Comparison of ENCODE assay signal across 8 cellular contexts in the genomic region with DNA sequence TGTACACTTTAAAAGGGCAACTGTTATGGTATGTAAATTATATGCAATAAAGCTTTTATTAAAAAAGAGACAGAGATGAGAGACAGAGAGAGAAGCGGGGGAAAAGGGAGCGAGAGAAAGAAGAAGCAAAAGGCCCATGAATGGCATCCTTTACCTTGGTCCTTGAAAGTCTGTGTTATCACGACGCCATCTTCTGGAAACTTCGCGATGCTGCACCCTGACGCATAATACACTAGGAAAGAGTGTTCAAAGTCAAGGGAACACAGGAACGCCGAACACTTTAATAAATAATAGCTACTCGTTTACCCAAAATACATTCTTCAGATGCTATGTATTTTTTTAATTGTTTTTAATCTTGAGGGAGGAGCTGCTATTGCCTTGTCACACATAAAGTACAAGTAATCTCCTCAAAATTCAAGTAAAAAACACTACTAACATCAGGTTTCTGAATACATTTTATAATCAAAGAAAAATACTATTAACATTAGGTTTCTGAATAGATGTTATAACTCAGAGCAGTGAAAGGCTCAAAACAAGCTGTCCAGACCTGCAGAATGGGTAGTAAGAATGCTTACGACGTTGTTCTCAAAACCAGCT. TPM values are rescaled to one million over a fixed set of nuclear protein-coding genes. Genes with fewer than 3 reads are reported as not detected.
DNase-seq lines count a peak whose midpoint lies in the region; ATAC-seq, FAIRE-seq and TF ChIP-seq lines count a peak whose summit lies in the region.

No MANE protein-coding gene starts in this region.

- no peaks in the 10 kb centered on the region for H3K9me3 Mint-ChIP-seq in activated T-helper 17 cell treated with anti-CD3 and anti-CD28 coated beads, Interleukin-2, amount 50 U/mL, for 72 hours

- H3K27ac Mint-ChIP-seq in activated T-helper 17 cell treated with anti-CD3 and anti-CD28 coated beads, Interleukin-2, amount 50 U/mL, for 72 hours, result no peak overlapping the region

- H2AFZ ChIP-seq in hepatocyte, result no peak overlapping the region

- H3K4me2 ChIP-seq in hepatocyte, result no peak overlapping the region

- peak; percentile 68 for TF ChIP-seq CTCF in GM12873 (IDR thresholded peaks at IDR 0.05; ENCODE audit: insufficient read depth, low read depth, low read length, missing control alignments)
- peak; percentile 75 for TF ChIP-seq CTCF in hepatocyte (IDR thresholded peaks at IDR 0.05; ENCODE audit: poor library complexity)

- no peaks in the 10 kb centered on the region for H3K36me3 ChIP-seq in hepatocyte (replicated peaks; ENCODE audit: insufficient read depth, low read depth)
- peaks cover 22 to 26% of the 10 kb centered on the region in 2 donors for H3K36me3 ChIP-seq in small intestine (ENCODE audit: control insufficient read depth in 2 of 2, insufficient read depth in 2 of 2, low read length in 2 of 2)

- no peaks in the 10 kb centered on the region for H3K4me1 ChIP-seq in hepatocyte (ENCODE audit: insufficient read depth)
- H3K4me1 ChIP-seq in small intestine (ENCODE audit: control insufficient read depth in 2 of 2, insufficient read depth in 1 of 2, low read depth in 1 of 2, low read length in 1 of 2), result no peaks in the 10 kb centered on the region

- H3K27me3 ChIP-seq in hepatocyte (no peaks in the 10 kb centered on the region), small intestine (ENCODE audit: control insufficient read depth in 2 of 2, insufficient read depth in 2 of 2, low read length in 2 of 2) (no peaks in the 10 kb centered on the region)

- peak; percentile 51 for ATAC-seq in activated T-helper 17 cell treated with anti-CD3 and anti-CD28 coated beads, Interleukin-2, amount 50 U/mL, for 72 hours (replicated peaks)
- ATAC-seq in HG02885 (IDR thresholded peaks at IDR 0.05; ENCODE audit: poor library complexity, unreplicated experiment), result no peak
- ATAC-seq in HG03571 (IDR thresholded peaks at IDR 0.05; ENCODE audit: unreplicated experiment), result no peak

- H3K4me3 Mint-ChIP-seq in activated T-helper 17 cell treated with anti-CD3 and anti-CD28 coated beads, Interleukin-2, amount 50 U/mL, for 72 hours, result no peak overlapping the region

- 44% methylated on average over 12 of the region's 12 CpGs for WGBS in hepatocyte (ENCODE audit: low lambda C conversion rate, missing lambda C conversion rate)
- WGBS in small intestine, 3 donors, result 38 to 45% (median 41%) methylated on average over 12 of the region's 12 CpGs

- H3K27me3 Mint-ChIP-seq in activated T-helper 17 cell treated with anti-CD3 and anti-CD28 coated beads, Interleukin-2, amount 50 U/mL, for 72 hours, result no peaks in the 10 kb centered on the region

- no peaks in the 10 kb centered on the region for H3K9me3 ChIP-seq in hepatocyte (ENCODE audit: low read depth)
- H3K9me3 ChIP-seq in small intestine (ENCODE audit: control insufficient read depth, low read depth), result no peaks in the 10 kb centered on the region

- no peaks in the 10 kb centered on the region for H4K20me1 ChIP-seq in hepatocyte (ENCODE audit: insufficient read depth, poor library complexity, severe bottlenecking)

- peaks cover 5% of the 10 kb centered on the region for H3K4me1 Mint-ChIP-seq in activated T-helper 17 cell treated with anti-CD3 and anti-CD28 coated beads, Interleukin-2, amount 50 U/mL, for 72 hours

- DNase-seq in AG08395 (ENCODE audit: low spot score), result peak; percentile 67
- peak; percentile 7 for DNase-seq in NCI-H345 (lab: John Stamatoyannopoulos, UW)
- peak; percentile 74 for DNase-seq in hepatocyte (ENCODE audit: low spot score)
- DNase-seq in small intestine, result peak; percentile 68

- H3K27ac ChIP-seq in hepatocyte (no peak overlapping the region), small intestine (ENCODE audit: low read depth in 1 of 2, low read length in 1 of 2) (no peak overlapping the region)

- H3K79me2 ChIP-seq in hepatocyte, result no peaks in the 10 kb centered on the region

- no peaks in the 10 kb centered on the region for H3K9me2 ChIP-seq in hepatocyte (replicated peaks; ENCODE audit: insufficient read depth)

- H3K4me3 ChIP-seq in hepatocyte (no peak overlapping the region), small intestine (ENCODE audit: low read depth in 1 of 2, low read length in 2 of 2) (no peak overlapping the region)

- peaks cover 97% of the 10 kb centered on the region for H3K36me3 Mint-ChIP-seq in activated T-helper 17 cell treated with anti-CD3 and anti-CD28 coated beads, Interleukin-2, amount 50 U/mL, for 72 hours (ENCODE audit: low read depth)

- no peak for FAIRE-seq in small intestine (lab: Jason Lieb, UNC)

RNA-seq across cellular contexts. Expression of gene SLC38A8, which starts 23.0 kb away (rescaled TPM):
- not detected for total RNA-seq in activated T-helper 17 cell treated with anti-CD3 and anti-CD28 coated beads, Interleukin-2, amount 50 U/mL, for 72 hours
- total RNA-seq in hepatocyte, result not detected in 2 replicates
- not detected in 2 replicates for polyA plus RNA-seq in hepatocyte
- under 1 TPM in 1 of 3 donors, not detected in 2; 0.33 TPM for polyA plus RNA-seq in small intestine

RNA-seq across cellular contexts. Expression of gene MBTPS1, which starts 51.1 kb away (rescaled TPM):
- total RNA-seq in activated T-helper 17 cell treated with anti-CD3 and anti-CD28 coated beads, Interleukin-2, amount 50 U/mL, for 72 hours, result 10 to 100 TPM; 44.0 to 54.4 TPM
- 76.8 and 82.9 TPM in 2 replicates for total RNA-seq in hepatocyte
- polyA plus RNA-seq in hepatocyte (61.5 and 65.9 TPM in 2 replicates), small intestine (10 to 100 TPM; 24.0 to 40.9 (median 30.4) TPM)

Comparison
In these comparisons a context has a peak if more than half of its experiments do, and no peak if none do; other contexts are left out.
1. DNase-seq: peak in every context shown above with its lines; median percentile 74 in hepatocyte; 68 in small intestine; 67 in AG08395; 7 in NCI-H345.